1 cellular context compared by ENCODE assay signal in genomic region chr4:185222598-185222997, GRCh38.
TF ChIP-seq lines count a peak whose summit lies in the region.

No MANE protein-coding gene starts in this region.

TF ChIP-seq in IMR-90, 13 proteins besides CTCF, POLR2A, EP300 and RAD21 (continued from another document):
- TF ChIP-seq RFX5 (IDR thresholded peaks at IDR 0.05; ENCODE audit: low read depth, low read length): no peak
